18 cellular contexts compared by ENCODE assay signal in genomic region chr1:149963358-149963757, GRCh38. TPM values are rescaled to one million over a fixed set of nuclear protein-coding genes. Genes with fewer than 3 reads are reported as not detected.
DNase-seq lines count a peak whose midpoint lies in the region; ATAC-seq and TF ChIP-seq lines count a peak whose summit lies in the region.
"Had no signal": no experiment of that assay in that cellular context is flagged by ENCODE, and none has a peak within 500 bp of the region (broad histone marks: within the 10 kb centered on the region; RNA-seq: fewer than 3 reads in every experiment).

No MANE protein-coding gene starts in this region.

- no peak for DNase-seq in Right ventricle myocardium superior
- no peak for DNase-seq in right atrium auricular region (ENCODE audit: low spot score)
- no peak for DNase-seq in esophagus muscularis mucosa (ENCODE audit: extremely low spot score)
- no peak for DNase-seq in prostate gland (ENCODE audit: low spot score)
- no peak for DNase-seq in anterior cingulate cortex (lab: John Stamatoyannopoulos, UW)
- no peak for DNase-seq in natural killer cell treated with Interleukin-12 subunit alpha and Interleukin-12 subunit beta and Interleukin-15 and Interleukin-18, amount 100 ng/mL, for 72 hours (ENCODE audit: low spot score)
- no peak for DNase-seq in COR-L47 (lab: John Stamatoyannopoulos, UW)
- DNase-seq: ACHN; activated CD4-positive, alpha-beta T cell treated with anti-CD3 and anti-CD28 coated beads for 36 hours; activated T-cell treated with anti-CD3 and anti-CD28 coated beads, Interleukin-2, amount 50 U/mL, for 1 hour; amniotic stem cell; GF-D8; MM.1S; NCI-H2029 treated with DMSO at 0.1 percent for 48 hours; NCI-H82 had no signal

- no peak for TF ChIP-seq EP300 in esophagus muscularis mucosa (IDR thresholded peaks at IDR 0.05)

- TF ChIP-seq POLR2A in esophagus muscularis mucosa (IDR thresholded peaks at IDR 0.05; ENCODE audit: low read depth) = no peak
- TF ChIP-seq POLR2A in prostate gland (IDR thresholded peaks at IDR 0.05) = no peak

- H3K27me3 ChIP-seq in right atrium auricular region (no peaks in the 10 kb centered on the region), esophagus muscularis mucosa (no peaks in the 10 kb centered on the region), prostate gland (replicated peaks; ENCODE audit: insufficient read depth) (no peaks in the 10 kb centered on the region)

- no peaks in the 10 kb centered on the region for H3K9me3 Mint-ChIP-seq in natural killer cell treated with Interleukin-12 subunit alpha and Interleukin-12 subunit beta and Interleukin-15 and Interleukin-18, amount 100 ng/mL, for 72 hours
- H3K9me3 Mint-ChIP-seq: T-helper 2 cell treated with Interferon-gamma antibody and Interleukin-4, amounts not matched to agents 5 μg/mL and 100 μg/mL, for 36 hours had no signal

- peaks cover 74% of the 10 kb centered on the region for H3K36me3 ChIP-seq in right atrium auricular region
- peaks cover 33 to 83% (median 69%) of the 10 kb centered on the region in 4 donors for H3K36me3 ChIP-seq in esophagus muscularis mucosa
- no peaks in the 10 kb centered on the region for H3K36me3 ChIP-seq in prostate gland

- WGBS in esophagus muscularis mucosa = 64% methylated on average over 3 of the region's 3 CpGs
- 39% methylated on average over 3 of the region's 3 CpGs for WGBS in prostate gland

- H3K36me3 Mint-ChIP-seq in natural killer cell treated with Interleukin-12 subunit alpha and Interleukin-12 subunit beta and Interleukin-15 and Interleukin-18, amount 100 ng/mL, for 72 hours = peaks cover 28% of the 10 kb centered on the region

- no peak overlapping the region for H3K4me3 Mint-ChIP-seq in natural killer cell treated with Interleukin-12 subunit alpha and Interleukin-12 subunit beta and Interleukin-15 and Interleukin-18, amount 100 ng/mL, for 72 hours
- H3K4me3 Mint-ChIP-seq: activated CD4-positive, alpha-beta T cell treated with anti-CD3 and anti-CD28 coated beads for 36 hours; T-helper 2 cell treated with Interferon-gamma antibody and Interleukin-4, amounts not matched to agents 5 μg/mL and 100 μg/mL, for 36 hours had no signal

- ATAC-seq in Right ventricle myocardium superior (ENCODE audit: poor library complexity) = peak; percentile 38
- ATAC-seq in natural killer cell treated with Interleukin-12 subunit alpha and Interleukin-12 subunit beta and Interleukin-15 and Interleukin-18, amount 100 ng/mL, for 72 hours = no peak
- no peak for ATAC-seq in GM18868 (IDR thresholded peaks at IDR 0.05; ENCODE audit: unreplicated experiment)
- ATAC-seq: activated CD4-positive, alpha-beta T cell treated with anti-CD3 and anti-CD28 coated beads for 36 hours had no signal

- H3K9me3 ChIP-seq in right atrium auricular region (no peaks in the 10 kb centered on the region), esophagus muscularis mucosa (no peaks in the 10 kb centered on the region), prostate gland (no peaks in the 10 kb centered on the region)

- H3K4me3 ChIP-seq in right atrium auricular region (no peak overlapping the region), esophagus muscularis mucosa (no peak overlapping the region), prostate gland (no peak overlapping the region)

- peaks cover 0 to 14% of the 10 kb centered on the region in 2 donors for H3K4me1 ChIP-seq in right atrium auricular region
- peaks cover 7 to 30% (median 20%) of the 10 kb centered on the region in 4 donors for H3K4me1 ChIP-seq in esophagus muscularis mucosa
- no peaks in the 10 kb centered on the region for H3K4me1 ChIP-seq in prostate gland (replicated peaks)
- H3K4me1 ChIP-seq: parathyroid adenoma had no signal

- TF ChIP-seq CTCF in right atrium auricular region (IDR thresholded peaks at IDR 0.05) (no peak), esophagus muscularis mucosa (IDR thresholded peaks at IDR 0.05) (no peak), prostate gland (IDR thresholded peaks at IDR 0.05) (no peak)

- no peak overlapping the region for H3K27ac Mint-ChIP-seq in natural killer cell treated with Interleukin-12 subunit alpha and Interleukin-12 subunit beta and Interleukin-15 and Interleukin-18, amount 100 ng/mL, for 72 hours
- H3K27ac Mint-ChIP-seq: T-helper 2 cell treated with Interferon-gamma antibody and Interleukin-4, amounts not matched to agents 5 μg/mL and 100 μg/mL, for 36 hours had no signal

- peaks cover 0 to 11% of the 10 kb centered on the region in 2 donors for H3K4me1 Mint-ChIP-seq in natural killer cell treated with Interleukin-12 subunit alpha and Interleukin-12 subunit beta and Interleukin-15 and Interleukin-18, amount 100 ng/mL, for 72 hours (ENCODE audit: low read depth in 2 of 2)

- no peaks in the 10 kb centered on the region for H3K27me3 Mint-ChIP-seq in natural killer cell treated with Interleukin-12 subunit alpha and Interleukin-12 subunit beta and Interleukin-15 and Interleukin-18, amount 100 ng/mL, for 72 hours
- H3K27me3 Mint-ChIP-seq: activated CD4-positive, alpha-beta T cell treated with anti-CD3 and anti-CD28 coated beads for 36 hours had no signal

- H3K27ac ChIP-seq in right atrium auricular region = peak overlapping the region in 1 of 2 donors; percentile 39
- H3K27ac ChIP-seq in esophagus muscularis mucosa (replicated peaks in 1 of 4) = peak overlapping the region; percentile 2 to 72 (median 35)
- peak overlapping the region; percentile 10 to 21 for H3K27ac ChIP-seq in prostate gland
- H3K27ac ChIP-seq: parathyroid adenoma had no signal

- intact Hi-C loops in Right ventricle myocardium superior (cut with DNase I) (loop anchor here (2.0 to 5.0 kb wide), 2 partner anchors 89 to 204 kb away; no protein-coding TSS in a partner anchor), esophagus muscularis mucosa (cut with DNase I) (loop anchor here (2.0 to 5.0 kb wide), 3 partner anchors 87 to 224 kb away; no protein-coding TSS in a partner anchor), prostate gland (cut with DNase I) (loop anchor here (2.0 to 5.0 kb wide), 2 partner anchors 87 to 204 kb away; no protein-coding TSS in a partner anchor)

RNA-seq across cellular contexts. Expression of gene MTMR11, which starts 26.7 kb away (rescaled TPM):
- total RNA-seq in Right ventricle myocardium superior (2.0 TPM), right atrium auricular region (1 to 10 TPM; 1.6 to 9.6 TPM), esophagus muscularis mucosa (10 to 100 TPM in 2 of 4 donors, 1 to 10 TPM in 2; 7.3 to 15.0 (median 10.5) TPM), prostate gland (10 to 100 TPM in 1 of 2 donors, 1 to 10 TPM in 1; 2.6 to 25.5 TPM)
- total RNA-seq in natural killer cell treated with Interleukin-12 subunit alpha and Interleukin-12 subunit beta and Interleukin-15 and Interleukin-18, amount 100 ng/mL, for 72 hours = 1 to 10 TPM; 2.6 to 5.6 TPM

RNA-seq across cellular contexts. Expression of gene SF3B4, which starts 35.8 kb away (rescaled TPM):
- total RNA-seq in Right ventricle myocardium superior (22.8 TPM), right atrium auricular region (10 to 100 TPM in 1 of 2 donors, 1 to 10 TPM in 1; 5.7 to 12.3 TPM), esophagus muscularis mucosa (10 to 100 TPM; 12.1 to 21.6 (median 14.0) TPM), prostate gland (10 to 100 TPM; 15.0 to 22.1 TPM)
- total RNA-seq in natural killer cell treated with Interleukin-12 subunit alpha and Interleukin-12 subunit beta and Interleukin-15 and Interleukin-18, amount 100 ng/mL, for 72 hours = 100 to 1,000 TPM in 1 of 2 donors, 10 to 100 TPM in 1; 85.2 to 118 TPM

RNA-seq across cellular contexts. Expression of gene SV2A, which starts 45.7 kb away (rescaled TPM):
- total RNA-seq in Right ventricle myocardium superior (0.32 TPM), right atrium auricular region (1 to 10 TPM; 1.0 to 6.3 TPM), esophagus muscularis mucosa (1 to 10 TPM; 3.3 to 8.6 (median 5.5) TPM), prostate gland (1 to 10 TPM; 2.1 to 3.4 TPM)
- 1 to 10 TPM; 1.4 to 7.4 TPM for total RNA-seq in natural killer cell treated with Interleukin-12 subunit alpha and Interleukin-12 subunit beta and Interleukin-15 and Interleukin-18, amount 100 ng/mL, for 72 hours

RNA-seq across cellular contexts. Expression of gene OTUD7B, which starts 47.2 kb away (rescaled TPM):
- total RNA-seq in Right ventricle myocardium superior = 23.2 TPM
- 10 to 100 TPM; 12.1 to 20.0 TPM for total RNA-seq in right atrium auricular region
- 10 to 100 TPM; 23.7 to 41.1 (median 30.4) TPM for total RNA-seq in esophagus muscularis mucosa
- total RNA-seq in prostate gland = 10 to 100 TPM; 13.5 to 27.3 TPM
- total RNA-seq in natural killer cell treated with Interleukin-12 subunit alpha and Interleukin-12 subunit beta and Interleukin-15 and Interleukin-18, amount 100 ng/mL, for 72 hours = 10 to 100 TPM; 18.9 to 26.4 TPM
